19 cellular contexts compared by ENCODE assay signal in genomic region chr6:84224251-84224650, GRCh38.
"Had no signal": no experiment of that assay in that cellular context is flagged by ENCODE, and none has a peak within 500 bp of the region (broad histone marks: within the 10 kb centered on the region; RNA-seq: fewer than 3 reads in every experiment).

No MANE protein-coding gene starts in this region.

- H3K27me3 Mint-ChIP-seq: activated CD8-positive, alpha-beta memory T cell treated with anti-CD3 and anti-CD28 coated beads, Interleukin-2, amount 10 ng/mL, durations not matched to agents 7 days and 5 days; activated naive CD4-positive, alpha-beta T cell treated with anti-CD3 and anti-CD28 coated beads, Interleukin-2, amount 50 U/mL, for 24 hours; activated T-cell treated with anti-CD3 and anti-CD28 coated beads, Interleukin-2, amount 50 U/mL, for 24 hours; effector memory CD8-positive, alpha-beta T cell; naive B cell had no signal

- H3K27ac ChIP-seq: hepatocyte, left lung, parathyroid adenoma, thoracic aorta, VCaP had no signal

- H3K4me3 ChIP-seq: hepatocyte, left lung, thoracic aorta had no signal

- ATAC-seq: activated CD8-positive, alpha-beta memory T cell treated with anti-CD3 and anti-CD28 coated beads, Interleukin-2, amount 10 ng/mL, durations not matched to agents 7 days and 5 days; effector memory CD8-positive, alpha-beta T cell; left lung; stimulated activated effector memory CD8-positive, alpha-beta T cell treated with anti-CD3 and anti-CD28 coated beads, Interleukin-12 subunit alpha, Interleukin-12 subunit beta, amount 100 ng/mL, for 72 hours had no signal

- H3K9me3 ChIP-seq: left lung, thoracic aorta had no signal

- H3K36me3 Mint-ChIP-seq: naive B cell had no signal

- H3K36me3 ChIP-seq: thoracic aorta had no signal

- H3K27me3 ChIP-seq: hepatocyte, left lung had no signal

- H3K4me1 ChIP-seq: parathyroid adenoma had no signal

- DNase-seq: activated CD4-positive, alpha-beta T cell treated with anti-CD3 and anti-CD28 coated beads for 1 hour; activated CD4-positive, alpha-beta T cell treated with anti-CD3 and anti-CD28 coated beads, Interleukin-2, amount 50 U/mL, for 4 hours; activated CD8-positive, alpha-beta memory T cell treated with anti-CD3 and anti-CD28 coated beads, Interleukin-2, amount 10 ng/mL, durations not matched to agents 7 days and 5 days; activated effector memory CD4-positive, alpha-beta T cell treated with Interleukin-2 at 50 U/mL for 16 hours; activated T-cell treated with anti-CD3 and anti-CD28 coated beads, Interleukin-2, amount 50 U/mL, for 24 hours; amniotic stem cell; dermis blood vessel endothelial cell; effector memory CD8-positive, alpha-beta T cell; mammary epithelial cell; naive B cell; T-helper 1 cell had no signal

- H3K9me3 Mint-ChIP-seq: activated naive CD4-positive, alpha-beta T cell treated with anti-CD3 and anti-CD28 coated beads, Interleukin-2, amount 50 U/mL, for 24 hours; activated T-cell treated with anti-CD3 and anti-CD28 coated beads, Interleukin-2, amount 50 U/mL, for 24 hours; effector memory CD8-positive, alpha-beta T cell; naive B cell; stimulated activated effector memory CD8-positive, alpha-beta T cell treated with anti-CD3 and anti-CD28 coated beads, Interleukin-12 subunit alpha, Interleukin-12 subunit beta, amount 100 ng/mL, for 72 hours had no signal

- H3K4me2 ChIP-seq: hepatocyte had no signal

- H3K9ac ChIP-seq: parathyroid adenoma had no signal

- H3K27ac Mint-ChIP-seq: activated CD8-positive, alpha-beta memory T cell treated with anti-CD3 and anti-CD28 coated beads, Interleukin-2, amount 10 ng/mL, durations not matched to agents 7 days and 5 days; activated naive CD4-positive, alpha-beta T cell treated with anti-CD3 and anti-CD28 coated beads, Interleukin-2, amount 50 U/mL, for 24 hours; activated T-cell treated with anti-CD3 and anti-CD28 coated beads, Interleukin-2, amount 50 U/mL, for 24 hours; effector memory CD8-positive, alpha-beta T cell; stimulated activated effector memory CD8-positive, alpha-beta T cell treated with anti-CD3 and anti-CD28 coated beads, Interleukin-12 subunit alpha, Interleukin-12 subunit beta, amount 100 ng/mL, for 72 hours had no signal

- H2AFZ ChIP-seq: hepatocyte, parathyroid adenoma had no signal

- H3K4me3 Mint-ChIP-seq: activated CD8-positive, alpha-beta memory T cell treated with anti-CD3 and anti-CD28 coated beads, Interleukin-2, amount 10 ng/mL, durations not matched to agents 7 days and 5 days; activated naive CD4-positive, alpha-beta T cell treated with anti-CD3 and anti-CD28 coated beads, Interleukin-2, amount 50 U/mL, for 24 hours; activated T-cell treated with anti-CD3 and anti-CD28 coated beads, Interleukin-2, amount 50 U/mL, for 24 hours; effector memory CD8-positive, alpha-beta T cell; stimulated activated effector memory CD8-positive, alpha-beta T cell treated with anti-CD3 and anti-CD28 coated beads, Interleukin-12 subunit alpha, Interleukin-12 subunit beta, amount 100 ng/mL, for 72 hours had no signal

- FAIRE-seq: keratinocyte had no signal
